Comparison of ENCODE assay signal across 20 cellular contexts in genomic region chr15:38705421-38706219, GRCh38.
DNase-seq lines count a peak whose midpoint lies in the region; ATAC-seq and TF ChIP-seq lines count a peak whose summit lies in the region.
"Had no signal": no experiment of that assay in that cellular context is flagged by ENCODE, and none has a peak within 500 bp of the region (broad histone marks: within the 10 kb centered on the region; RNA-seq: fewer than 3 reads in every experiment).

No MANE protein-coding gene starts in this region.

- no peaks in the 10 kb centered on the region for H4K20me1 ChIP-seq in GM23338 (replicated peaks; ENCODE audit: insufficient read depth)

- H3F3A ChIP-seq in GM23338 (replicated peaks; ENCODE audit: low read depth): no peaks in the 10 kb centered on the region

- H3K27ac ChIP-seq in GM23338 (ENCODE audit: low read depth): no peak overlapping the region
- H3K27ac ChIP-seq: colonic mucosa, sigmoid colon had no signal

- H3K27me3 ChIP-seq in GM23338 (ENCODE audit: insufficient read depth): no peaks in the 10 kb centered on the region
- H3K27me3 ChIP-seq: colonic mucosa, MG63, sigmoid colon had no signal

- no peaks in the 10 kb centered on the region for H3K9me3 Mint-ChIP-seq in GM23338
- H3K9me3 Mint-ChIP-seq in activated T-helper 17 cell treated with anti-CD3 and anti-CD28 coated beads, Interleukin-2, amount 50 U/mL, for 72 hours: no peaks in the 10 kb centered on the region
- no peaks in the 10 kb centered on the region for H3K9me3 Mint-ChIP-seq in osteocyte (ENCODE audit: unreplicated experiment)
- H3K9me3 Mint-ChIP-seq: activated naive CD8-positive, alpha-beta T cell treated with anti-CD3 and anti-CD28 coated beads, Interleukin-2, amount 50 U/mL, for 24 hours; natural killer cell had no signal

- no peak for ATAC-seq in GM23338
- peak; percentile 72 for ATAC-seq in activated T-helper 17 cell treated with anti-CD3 and anti-CD28 coated beads, Interleukin-2, amount 50 U/mL, for 72 hours (replicated peaks)
- no peak for ATAC-seq in HG02884 (IDR thresholded peaks at IDR 0.05; ENCODE audit: unreplicated experiment)
- ATAC-seq: activated naive CD8-positive, alpha-beta T cell treated with anti-CD3 and anti-CD28 coated beads, Interleukin-2, amount 50 U/mL, for 24 hours; left cardiac atrium; natural killer cell; PC-3 had no signal

- H3K9me2 ChIP-seq in GM23338 (ENCODE audit: insufficient read depth): no peaks in the 10 kb centered on the region

- H3K4me3 ChIP-seq in GM23338: no peak overlapping the region
- H3K4me3 ChIP-seq: colonic mucosa, MG63, sigmoid colon had no signal

- no peak overlapping the region for H2AFZ ChIP-seq in GM23338

- DNase-seq in AG20443 (ENCODE audit: low spot score) (peak; percentile 24), GM23338 (ENCODE audit: low spot score) (peak; percentile 36), left kidney (ENCODE audit: low read depth, low spot score) (peak; percentile 67), osteocyte (ENCODE audit: extremely low spot score, unreplicated experiment) (no peak), NCI-H345 treated with DMSO at 0.1 percent for 48 hours (lab: John Stamatoyannopoulos, UW; ENCODE audit: unreplicated experiment) (no peak)
- no peak for DNase-seq in activated CD8-positive, alpha-beta memory T cell treated with anti-CD3 and anti-CD28 coated beads, Interleukin-2, amount 50 U/mL, for 48 hours
- DNase-seq: activated CD4-positive, alpha-beta T cell treated with anti-CD3 and anti-CD28 coated beads for 1 hour; activated naive CD8-positive, alpha-beta T cell treated with anti-CD3 and anti-CD28 coated beads, Interleukin-2, amount 50 U/mL, for 24 hours; colonic mucosa; glutamatergic neuron; H7; left cardiac atrium; MG63; natural killer cell; NCI-H69; SIG-M5; sigmoid colon had no signal

- peaks cover 49% of the 10 kb centered on the region for H3K4me1 ChIP-seq in GM23338 (ENCODE audit: insufficient read depth)

- H3K27ac Mint-ChIP-seq in GM23338 (no peak overlapping the region), osteocyte (ENCODE audit: unreplicated experiment) (no peak overlapping the region)
- H3K27ac Mint-ChIP-seq in activated T-helper 17 cell treated with anti-CD3 and anti-CD28 coated beads, Interleukin-2, amount 50 U/mL, for 72 hours: no peak overlapping the region
- H3K27ac Mint-ChIP-seq: activated naive CD8-positive, alpha-beta T cell treated with anti-CD3 and anti-CD28 coated beads, Interleukin-2, amount 50 U/mL, for 24 hours; natural killer cell had no signal

- H3K27me3 Mint-ChIP-seq in GM23338 (ENCODE audit: insufficient read depth, low read depth, poor library complexity): peaks cover 2% of the 10 kb centered on the region
- no peaks in the 10 kb centered on the region for H3K27me3 Mint-ChIP-seq in activated T-helper 17 cell treated with anti-CD3 and anti-CD28 coated beads, Interleukin-2, amount 50 U/mL, for 72 hours
- peaks cover 10% of the 10 kb centered on the region for H3K27me3 Mint-ChIP-seq in osteocyte (ENCODE audit: unreplicated experiment)

- H3K36me3 ChIP-seq in GM23338 (ENCODE audit: insufficient read depth): no peaks in the 10 kb centered on the region
- H3K36me3 ChIP-seq: colonic mucosa, MG63, sigmoid colon had no signal

- H3K79me2 ChIP-seq in GM23338 (replicated peaks; ENCODE audit: insufficient read depth): no peaks in the 10 kb centered on the region

- H3K4me1 Mint-ChIP-seq in GM23338 (peaks cover 55% of the 10 kb centered on the region), osteocyte (ENCODE audit: unreplicated experiment) (peaks cover 23% of the 10 kb centered on the region)
- H3K4me1 Mint-ChIP-seq in activated T-helper 17 cell treated with anti-CD3 and anti-CD28 coated beads, Interleukin-2, amount 50 U/mL, for 72 hours: no peaks in the 10 kb centered on the region
- H3K4me1 Mint-ChIP-seq: natural killer cell had no signal

- H3K4me3 Mint-ChIP-seq in GM23338: no peak overlapping the region
- no peak overlapping the region for H3K4me3 Mint-ChIP-seq in activated T-helper 17 cell treated with anti-CD3 and anti-CD28 coated beads, Interleukin-2, amount 50 U/mL, for 72 hours
- no peak overlapping the region for H3K4me3 Mint-ChIP-seq in osteocyte (ENCODE audit: unreplicated experiment)
- H3K4me3 Mint-ChIP-seq: activated naive CD8-positive, alpha-beta T cell treated with anti-CD3 and anti-CD28 coated beads, Interleukin-2, amount 50 U/mL, for 24 hours; natural killer cell had no signal

- no peak for TF ChIP-seq CTCF in GM23338 (conservative IDR thresholded peaks at IDR 0.05; ENCODE audit: low read depth in 2 of 2)
- TF ChIP-seq CTCF in osteocyte (IDR thresholded peaks at IDR 0.05): no peak

- no peak overlapping the region for H3K4me2 ChIP-seq in GM23338

- H3K36me3 Mint-ChIP-seq in GM23338 (ENCODE audit: low read depth): no peaks in the 10 kb centered on the region
- H3K36me3 Mint-ChIP-seq in activated T-helper 17 cell treated with anti-CD3 and anti-CD28 coated beads, Interleukin-2, amount 50 U/mL, for 72 hours (ENCODE audit: low read depth): no peaks in the 10 kb centered on the region
- H3K36me3 Mint-ChIP-seq in osteocyte (ENCODE audit: unreplicated experiment): no peaks in the 10 kb centered on the region
- H3K36me3 Mint-ChIP-seq: natural killer cell had no signal

TF ChIP-seq in GM23338, 12 proteins besides CTCF, POLR2A, EP300 and RAD21:
- TF ChIP-seq NANOG (IDR thresholded peaks at IDR 0.05; ENCODE audit: borderline replicate concordance) (no peak), STAT1 (IDR thresholded peaks at IDR 0.05; ENCODE audit: unreplicated experiment) (no peak), POLR2AphosphoS5 (IDR thresholded peaks at IDR 0.05; ENCODE audit: low read depth) (no peak), EZH2 (IDR thresholded peaks at IDR 0.05; ENCODE audit: low read depth, unreplicated experiment) (no peak), REST (IDR thresholded peaks at IDR 0.05; ENCODE audit: unreplicated experiment) (no peak), ZNF331 (CRISPR knock-in tag; IDR thresholded peaks at IDR 0.05; ENCODE audit: low read depth) (no peak), EZH2phosphoT487 (IDR thresholded peaks at IDR 0.05; ENCODE audit: unreplicated experiment) (no peak)
- TF ChIP-seq, protein P1, sequence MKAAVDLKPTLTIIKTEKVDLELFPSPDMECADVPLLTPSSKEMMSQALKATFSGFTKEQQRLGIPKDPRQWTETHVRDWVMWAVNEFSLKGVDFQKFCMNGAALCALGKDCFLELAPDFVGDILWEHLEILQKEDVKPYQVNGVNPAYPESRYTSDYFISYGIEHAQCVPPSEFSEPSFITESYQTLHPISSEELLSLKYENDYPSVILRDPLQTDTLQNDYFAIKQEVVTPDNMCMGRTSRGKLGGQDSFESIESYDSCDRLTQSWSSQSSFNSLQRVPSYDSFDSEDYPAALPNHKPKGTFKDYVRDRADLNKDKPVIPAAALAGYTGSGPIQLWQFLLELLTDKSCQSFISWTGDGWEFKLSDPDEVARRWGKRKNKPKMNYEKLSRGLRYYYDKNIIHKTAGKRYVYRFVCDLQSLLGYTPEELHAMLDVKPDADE (IDR thresholded peaks at IDR 0.05): no peak

Comparison
In these comparisons a context has a peak if more than half of its experiments do, and no peak if none do; other contexts are left out.
1. DNase-seq: peak in AG20443 (single experiment), GM23338 (single experiment) and left kidney (single experiment); none in osteocyte (single experiment), NCI-H345 treated with DMSO at 0.1 percent for 48 hours (single experiment) and activated CD8-positive, alpha-beta memory T cell treated with anti-CD3 and anti-CD28 coated beads, Interleukin-2, amount 50 U/mL, for 48 hours (single experiment).